In the genomic region with DNA sequence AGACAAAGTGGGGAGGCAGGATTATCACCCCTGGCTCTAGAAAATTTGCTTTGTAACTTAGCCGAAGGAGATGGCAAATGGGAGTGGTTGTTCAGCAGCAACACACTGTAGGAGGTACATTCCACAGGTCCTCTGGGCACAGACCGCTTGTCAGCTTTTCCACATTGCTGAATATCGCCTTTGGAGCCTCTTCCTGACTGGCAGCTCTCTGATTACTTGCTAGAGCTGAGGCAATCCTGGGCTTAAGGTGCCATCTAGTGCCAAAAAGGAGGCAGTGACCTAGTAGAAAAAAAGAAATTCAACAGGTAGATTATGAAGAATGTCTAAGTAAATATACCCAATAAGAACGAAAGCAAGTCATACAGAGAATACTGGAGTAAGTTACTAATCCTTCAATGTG, we compare ENCODE assay signal across 10 cellular contexts. TPM values are rescaled to one million over a fixed set of nuclear protein-coding genes. Genes with fewer than 3 reads are reported as not detected.
A peak's percentile ranks its signal among the peaks of the same experiment; 100 is the strongest.
DNase-seq lines count a peak whose midpoint lies in the region; ATAC-seq and TF ChIP-seq lines count a peak whose summit lies in the region.
"Had no signal": no experiment of that assay in that cellular context is flagged by ENCODE, and none has a peak within 500 bp of the region (broad histone marks: within the 10 kb centered on the region; RNA-seq: fewer than 3 reads in every experiment).

No MANE protein-coding gene starts in this region.

- peaks cover 20% of the 10 kb centered on the region for H3K27me3 ChIP-seq in kidney epithelial cell (ENCODE audit: control insufficient read depth, insufficient read depth, low read length)

- no peaks in the 10 kb centered on the region for H3K9me3 ChIP-seq in T-helper 17 cell (ENCODE audit: control insufficient read depth, low read length, poor library complexity, severe bottlenecking)

- peaks cover 49% of the 10 kb centered on the region for H3K27me3 Mint-ChIP-seq in T-helper 17 cell

- DNase-seq in Daoy (ENCODE audit: low read depth) = peak; percentile 10
- peak; percentile 57 for DNase-seq in KBM-7
- peak; percentile 36 for DNase-seq in SKM-1 (lab: John Stamatoyannopoulos, UW; ENCODE audit: unreplicated experiment)
- DNase-seq in kidney epithelial cell (ENCODE audit: low read depth) = peak; percentile 9
- no peak for DNase-seq in islet precursor cell
- DNase-seq in caudate nucleus (lab: John Stamatoyannopoulos, UW) = no peak
- no peak for DNase-seq in T-helper 17 cell
- DNase-seq in activated naive CD4-positive, alpha-beta T cell treated with Interleukin-2 at 50 U/mL for 16 hours = no peak
- DNase-seq: stimulated activated CD4-positive, alpha-beta T cell treated with anti-CD3 and anti-CD28 coated beads, Interleukin-1b, Interleukin-23, amount 100 ng/mL, for 48 hours had no signal

- H3K27ac ChIP-seq in caudate nucleus (ENCODE audit: low read depth, low read length) = no peak overlapping the region

- H3K4me1 Mint-ChIP-seq in T-helper 17 cell = no peaks in the 10 kb centered on the region

- no peak overlapping the region for H3K27ac Mint-ChIP-seq in T-helper 17 cell
- H3K27ac Mint-ChIP-seq: T-helper 1 cell treated with Interleukin-12 subunit alpha and Interleukin-12 subunit beta and Interleukin-4 antibody, amounts not matched to agents 30 μg/mL and 1 μg/mL, for 36 hours had no signal

- no peak for ATAC-seq in T-helper 17 cell

- H3K36me3 Mint-ChIP-seq in T-helper 17 cell (ENCODE audit: low read depth) = peaks cover 2% of the 10 kb centered on the region

- no peak overlapping the region for H3K4me3 ChIP-seq in kidney epithelial cell (ENCODE audit: low read depth, low read length)

- no peak overlapping the region for H3K4me3 Mint-ChIP-seq in T-helper 17 cell
- H3K4me3 Mint-ChIP-seq: T-helper 1 cell treated with Interleukin-12 subunit alpha and Interleukin-12 subunit beta and Interleukin-4 antibody, amounts not matched to agents 30 μg/mL and 1 μg/mL, for 36 hours had no signal

- in situ Hi-C loops in KBM-7 (cut with MboI; ENCODE audit: low pct_unique_long_range_greater_than_20kb, low sequenced_read_pairs) = no loop called here

- H3K36me3 ChIP-seq in kidney epithelial cell (ENCODE audit: control insufficient read depth, insufficient read depth, low read length) = no peaks in the 10 kb centered on the region

- peak; percentile 42 for TF ChIP-seq CTCF in kidney epithelial cell (IDR thresholded peaks at IDR 0.05; ENCODE audit: insufficient read depth, low read length, poor library complexity, severe bottlenecking)

RNA-seq across cellular contexts. Expression of a gene that starts 13.1 kb away (rescaled TPM):
- 0.17 and 0.45 TPM in 2 replicates for total RNA-seq in Daoy (2014; rRNA removed; shearing (Covaris generic))
- total RNA-seq in kidney epithelial cell = 3.8 and 6.4 TPM in 2 replicates
- total RNA-seq in T-helper 17 cell = under 1 TPM in 1 of 2 donors, not detected in 1; 0.05 TPM

Comparison
In these comparisons a context has a peak if more than half of its experiments do, and no peak if none do; other contexts are left out.
1. DNase-seq: peak in Daoy (single experiment), KBM-7 (single experiment), SKM-1 (single experiment) and kidney epithelial cell (single experiment); none in islet precursor cell (single experiment), caudate nucleus (0 of 61), T-helper 17 cell (0 of 3) and activated naive CD4-positive, alpha-beta T cell treated with Interleukin-2 at 50 U/mL for 16 hours (single experiment).